Comparison of ENCODE assay signal across 21 cellular contexts in the genomic region with DNA sequence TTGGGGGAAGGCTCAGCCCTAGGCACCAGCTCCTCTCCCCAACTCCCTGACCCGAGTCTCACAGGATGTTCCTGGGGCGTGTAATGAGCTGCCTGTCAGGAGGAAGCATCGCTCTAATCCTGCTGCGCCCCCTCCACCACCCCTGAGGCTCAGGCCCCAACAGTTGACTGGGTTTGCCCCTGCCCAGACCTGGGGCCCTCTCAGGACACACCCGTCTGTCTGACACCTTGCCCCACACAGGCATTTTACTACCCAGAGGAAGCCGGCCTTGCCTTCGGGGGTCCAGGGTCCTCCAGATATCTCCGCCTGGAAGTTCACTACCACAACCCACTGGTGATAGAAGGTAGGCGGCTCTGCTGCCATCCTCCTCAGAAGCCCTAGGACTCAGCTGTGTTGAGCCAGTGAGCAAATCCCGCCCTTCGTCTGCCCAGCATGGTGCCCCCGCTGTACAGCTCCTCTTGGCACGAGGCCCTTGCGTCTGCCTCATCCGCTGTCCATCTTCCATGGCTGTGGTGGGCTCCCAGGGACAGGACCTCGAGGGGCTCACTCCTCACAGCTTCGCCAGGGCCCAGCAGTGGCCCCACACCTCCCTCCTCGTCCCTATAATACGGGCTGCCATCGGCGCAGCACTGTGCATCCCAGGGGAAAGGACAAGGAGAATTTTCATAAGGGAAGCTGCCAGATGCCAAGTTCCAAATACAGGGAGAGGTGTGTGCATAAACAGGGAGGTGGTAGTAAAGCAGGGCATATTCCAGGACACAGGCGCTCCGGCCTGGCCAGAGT. TPM values are rescaled to one million over a fixed set of nuclear protein-coding genes. Genes with fewer than 3 reads are reported as not detected.
"Had no signal": no experiment of that assay in that cellular context is flagged by ENCODE, and none has a peak within 500 bp of the region (broad histone marks: within the 10 kb centered on the region; RNA-seq: fewer than 3 reads in every experiment).

No MANE protein-coding gene starts in this region.

- H3K9me3 Mint-ChIP-seq: activated naive CD4-positive, alpha-beta T cell treated with anti-CD3 and anti-CD28 coated beads, Interleukin-2, amount 50 U/mL, for 24 hours; central memory CD8-positive, alpha-beta T cell; T-helper 1 cell treated with Interleukin-12 subunit alpha and Interleukin-12 subunit beta and Interleukin-4 antibody, amounts not matched to agents 30 μg/mL and 1 μg/mL, for 36 hours had no signal

- H3K36me3 Mint-ChIP-seq: activated naive CD4-positive, alpha-beta T cell treated with anti-CD3 and anti-CD28 coated beads, Interleukin-2, amount 50 U/mL, for 24 hours had no signal

- DNase-seq: activated CD4-positive, alpha-beta T cell treated with anti-CD3 and anti-CD28 coated beads for 4 hours; activated CD8-positive, alpha-beta memory T cell treated with anti-CD3 and anti-CD28 coated beads, Interleukin-2, amount 50 U/mL, for 48 hours; activated CD8-positive, alpha-beta T cell treated with anti-CD3 and anti-CD28 coated beads, Interleukin-2, amount 10 ng/mL, durations not matched to agents 7 days and 5 days; activated naive CD4-positive, alpha-beta T cell; activated T-cell treated with anti-CD3 and anti-CD28 coated beads, Interleukin-2, amount 50 U/mL, for 1 hour; IMR-90; Kasumi-1; KBM-7; NCI-H1048; NCI-H2029 treated with DMSO at 0.1 percent for 48 hours; NCI-H446; NCI-H524 treated with DMSO at 0.1 percent for 48 hours; NCI-H82; NK-92 treated with Interleukin-12 subunit alpha and Interleukin-12 subunit beta, amount 100 ng/mL, for 24 hours; SHP77 treated with DMSO at 0.1 percent for 48 hours had no signal

- H3K27ac Mint-ChIP-seq: activated CD8-positive, alpha-beta T cell treated with anti-CD3 and anti-CD28 coated beads, Interleukin-2, amount 10 ng/mL, durations not matched to agents 7 days and 5 days; activated naive CD4-positive, alpha-beta T cell treated with anti-CD3 and anti-CD28 coated beads, Interleukin-2, amount 50 U/mL, for 24 hours; T-helper 1 cell treated with Interleukin-12 subunit alpha and Interleukin-12 subunit beta and Interleukin-4 antibody, amounts not matched to agents 30 μg/mL and 1 μg/mL, for 36 hours had no signal

- H3K4me3 Mint-ChIP-seq: activated CD8-positive, alpha-beta T cell treated with anti-CD3 and anti-CD28 coated beads, Interleukin-2, amount 10 ng/mL, durations not matched to agents 7 days and 5 days; activated naive CD4-positive, alpha-beta T cell treated with anti-CD3 and anti-CD28 coated beads, Interleukin-2, amount 50 U/mL, for 24 hours; central memory CD8-positive, alpha-beta T cell; T-helper 1 cell treated with Interleukin-12 subunit alpha and Interleukin-12 subunit beta and Interleukin-4 antibody, amounts not matched to agents 30 μg/mL and 1 μg/mL, for 36 hours had no signal

- H3K4me1 Mint-ChIP-seq: central memory CD8-positive, alpha-beta T cell had no signal

- ATAC-seq: activated CD4-positive, CD25-positive, alpha-beta regulatory T cell treated with anti-CD3 and anti-CD28 coated beads, Interleukin-2, amount 50 U/mL, for 24 hours; activated CD8-positive, alpha-beta T cell treated with anti-CD3 and anti-CD28 coated beads, Interleukin-2, amount 10 ng/mL, durations not matched to agents 7 days and 5 days had no signal

- H3K27me3 Mint-ChIP-seq: activated naive CD4-positive, alpha-beta T cell treated with anti-CD3 and anti-CD28 coated beads, Interleukin-2, amount 50 U/mL, for 24 hours had no signal

RNA-seq across cellular contexts. Expression of a gene that starts 8.0 kb away (rescaled TPM):
- total RNA-seq: activated CD8-positive, alpha-beta T cell treated with anti-CD3 and anti-CD28 coated beads, Interleukin-2, amount 10 ng/mL, durations not matched to agents 7 days and 5 days; aorta; IMR-90; SK-MEL-5 had no signal
- polyA plus RNA-seq: aorta, IMR-90 had no signal

RNA-seq across cellular contexts. Expression of a gene that starts 35.0 kb away (rescaled TPM):
- total RNA-seq: activated CD8-positive, alpha-beta T cell treated with anti-CD3 and anti-CD28 coated beads, Interleukin-2, amount 10 ng/mL, durations not matched to agents 7 days and 5 days; aorta; IMR-90; SK-MEL-5 had no signal
- polyA plus RNA-seq: aorta, IMR-90 had no signal
